ENCODE assay signal across 1 cellular context in genomic region chrX:72238721-72239475, GRCh38.
TF ChIP-seq lines count a peak whose summit lies in the region.

Gene ERCC6L, minus strand, starts transcription at chrX:72239027. Its CDS starts 116 bp downstream, at chrX:72238911.

TF ChIP-seq in HepG2, 621 proteins besides CTCF, POLR2A, EP300 and RAD21 (continued from another document and continues in another):
- no peak for TF ChIP-seq IKZF5 (CRISPR knock-in tag; IDR thresholded peaks at IDR 0.05)
- TF ChIP-seq ZNF776 (CRISPR knock-in tag; IDR thresholded peaks at IDR 0.05) = peak; percentile 59; the same call in 1 of the 2 replicates
- no peak for TF ChIP-seq ADNP (CRISPR knock-in tag; IDR thresholded peaks at IDR 0.05)
- no peak for TF ChIP-seq AGO1 (IDR thresholded peaks at IDR 0.05; ENCODE audit: low read depth, low read length, poor library complexity, severe bottlenecking)
- no peak for TF ChIP-seq PITX1 (CRISPR knock-in tag; IDR thresholded peaks at IDR 0.05)
- TF ChIP-seq NFRKB (IDR thresholded peaks at IDR 0.05) = no peak
- peak; percentile 62; the same call in 1 of the 2 replicates for TF ChIP-seq REPIN1 (CRISPR knock-in tag; IDR thresholded peaks at IDR 0.05; ENCODE audit: borderline replicate concordance, low read depth)
- TF ChIP-seq CREB1 (IDR thresholded peaks at IDR 0.05) = no peak
- no peak for TF ChIP-seq CREB1 (CRISPR knock-in tag; IDR thresholded peaks at IDR 0.05)
- TF ChIP-seq ZNF333 (CRISPR knock-in tag; IDR thresholded peaks at IDR 0.05; ENCODE audit: borderline replicate concordance) = 0 out of 2 replicates have a peak, but pooled peaks have one; percentile 38
- peak; percentile 83 for TF ChIP-seq SIN3B (IDR thresholded peaks at IDR 0.05; ENCODE audit: low read length)
- no peak for TF ChIP-seq ZNF264 (CRISPR knock-in tag; IDR thresholded peaks at IDR 0.05)
- peak; percentile 88 for TF ChIP-seq GMEB1 (CRISPR knock-in tag; IDR thresholded peaks at IDR 0.05; ENCODE audit: borderline replicate concordance)
- no peak for TF ChIP-seq ZNF564 (CRISPR knock-in tag; IDR thresholded peaks at IDR 0.05)
- TF ChIP-seq TCF7 (IDR thresholded peaks at IDR 0.05; ENCODE audit: low read depth) = no peak
- TF ChIP-seq POLR2G (IDR thresholded peaks at IDR 0.05; ENCODE audit: low read depth, low read length) = peak; percentile 48
- peak; percentile 47; the same call in 1 of the 2 replicates for TF ChIP-seq POGZ (CRISPR knock-in tag; IDR thresholded peaks at IDR 0.05)
- no peak for TF ChIP-seq ZBED4 (CRISPR knock-in tag; IDR thresholded peaks at IDR 0.05; ENCODE audit: borderline replicate concordance)
- TF ChIP-seq ZNF562 (CRISPR knock-in tag; IDR thresholded peaks at IDR 0.05; ENCODE audit: borderline replicate concordance) = 0 out of 2 replicates have a peak, but pooled peaks have one; percentile 19
- TF ChIP-seq IRF9 (CRISPR knock-in tag; IDR thresholded peaks at IDR 0.05; ENCODE audit: borderline replicate concordance) = peak; percentile 17; the same call in 1 of the 2 replicates
- no peak for TF ChIP-seq ARNTL (CRISPR knock-in tag; IDR thresholded peaks at IDR 0.05)
- peak; percentile 31; the same call in 1 of the 2 replicates for TF ChIP-seq TARDBP (CRISPR knock-in tag; IDR thresholded peaks at IDR 0.05)
- TF ChIP-seq TCF12 (IDR thresholded peaks at IDR 0.05) = no peak
- TF ChIP-seq TCF12 (CRISPR knock-in tag; IDR thresholded peaks at IDR 0.05) = no peak
- TF ChIP-seq SP2 (CRISPR knock-in tag; IDR thresholded peaks at IDR 0.05) = peak; percentile 85
- 0 out of 4 replicates have a peak, but pooled peaks of 1 of the 2 experiments have one; percentile 10 for TF ChIP-seq REST (IDR thresholded peaks at IDR 0.05; ENCODE audit: borderline replicate concordance in 1 of 2, low read depth in 1 of 2, low read length in 2 of 2)
- TF ChIP-seq ZFY (CRISPR knock-in tag; IDR thresholded peaks at IDR 0.05) = peak; percentile 12; the same call in 1 of the 2 replicates
- TF ChIP-seq ZNF768 (CRISPR knock-in tag; IDR thresholded peaks at IDR 0.05) = no peak
- peak; percentile 86 for TF ChIP-seq SAP130 (CRISPR knock-in tag; IDR thresholded peaks at IDR 0.05; ENCODE audit: low read depth)
- peak; percentile 58; the same call in 1 of the 2 replicates for TF ChIP-seq SPEN (CRISPR knock-in tag; IDR thresholded peaks at IDR 0.05; ENCODE audit: low read depth)
- 0 out of 2 replicates have a peak, but pooled peaks have one; percentile 29 for TF ChIP-seq GMEB2 (CRISPR knock-in tag; IDR thresholded peaks at IDR 0.05; ENCODE audit: low read depth)
- peak; percentile 88 for TF ChIP-seq TFDP2 (CRISPR knock-in tag; IDR thresholded peaks at IDR 0.05)
- TF ChIP-seq ZBTB7A (CRISPR knock-in tag; IDR thresholded peaks at IDR 0.05) = no peak
- TF ChIP-seq ARNT2 (CRISPR knock-in tag; IDR thresholded peaks at IDR 0.05; ENCODE audit: low read depth) = 0 out of 2 replicates have a peak, but pooled peaks have one; percentile 38
- no peak for TF ChIP-seq ZMYM3 (CRISPR knock-in tag; IDR thresholded peaks at IDR 0.05)
- TF ChIP-seq ZBTB34 (CRISPR knock-in tag; IDR thresholded peaks at IDR 0.05) = 0 out of 2 replicates have a peak, but pooled peaks have one; percentile 32
- no peak for TF ChIP-seq ZNF549 (CRISPR knock-in tag; IDR thresholded peaks at IDR 0.05)
- no peak for TF ChIP-seq NCOA5 (CRISPR knock-in tag; IDR thresholded peaks at IDR 0.05)
- TF ChIP-seq FOXA3 (CRISPR knock-in tag; IDR thresholded peaks at IDR 0.05) = no peak
- no peak for TF ChIP-seq MTA3 (CRISPR knock-in tag; IDR thresholded peaks at IDR 0.05)
- no peak for TF ChIP-seq ZKSCAN1 (IDR thresholded peaks at IDR 0.05; ENCODE audit: low read length)
- peak; percentile 29 for TF ChIP-seq ZFX (CRISPR knock-in tag; IDR thresholded peaks at IDR 0.05; ENCODE audit: low read depth)
- TF ChIP-seq HNF4G (IDR thresholded peaks at IDR 0.05; ENCODE audit: borderline replicate concordance, low read depth, low read length) = peak; percentile 15; the same call in 1 of the 2 replicates
- no peak for TF ChIP-seq HNF4G (CRISPR knock-in tag; IDR thresholded peaks at IDR 0.05; ENCODE audit: borderline replicate concordance, low read depth)
- 0 out of 2 replicates have a peak, but pooled peaks have one; percentile 48 for TF ChIP-seq ZNF605 (CRISPR knock-in tag; IDR thresholded peaks at IDR 0.05)
- no peak for TF ChIP-seq JUND (CRISPR knock-in tag; IDR thresholded peaks at IDR 0.05)
- TF ChIP-seq SMYD3 (CRISPR knock-in tag; IDR thresholded peaks at IDR 0.05) = no peak
- TF ChIP-seq MAX (IDR thresholded peaks at IDR 0.05) = peak; percentile 72
- TF ChIP-seq KLF16 (CRISPR knock-in tag; IDR thresholded peaks at IDR 0.05) = no peak
- no peak for TF ChIP-seq ZNF652 (CRISPR knock-in tag; IDR thresholded peaks at IDR 0.05; ENCODE audit: borderline replicate concordance, low read depth)
- TF ChIP-seq MAZ (IDR thresholded peaks at IDR 0.05; ENCODE audit: borderline replicate concordance, low read depth, low read length) = no peak
- TF ChIP-seq MAZ (CRISPR knock-in tag; IDR thresholded peaks at IDR 0.05; ENCODE audit: low read depth) = no peak
